ENCODE assay signal across 1 cellular context in genomic region chr1:145849356-145850165, GRCh38.
A peak's percentile ranks its signal among the peaks of the same experiment; 100 is the strongest.
TF ChIP-seq lines count a peak whose summit lies in the region.

No MANE protein-coding gene starts in this region.

TF ChIP-seq in K562, 482 proteins besides CTCF, POLR2A, EP300 and RAD21:
- TF ChIP-seq RBFOX2 (IDR thresholded peaks at IDR 0.05; ENCODE audit: low read depth, low read length) (peak; percentile 21; the same call in 1 of the 2 replicates), JUND (IDR thresholded peaks at IDR 0.05; ENCODE audit: borderline replicate concordance, low read depth, low read length) (no peak), JUND (tag; IDR thresholded peaks at IDR 0.05; ENCODE audit: borderline replicate concordance, low read depth, low read length) (no peak), ZNF740 (CRISPR knock-in tag; IDR thresholded peaks at IDR 0.05) (no peak), ZNF740 (tag; IDR thresholded peaks at IDR 0.05) (0 out of 4 replicates have a peak, but pooled peaks of 1 of the 2 experiments have one; percentile 27), ZNF589 (CRISPR knock-in tag; IDR thresholded peaks at IDR 0.05; ENCODE audit: low read depth) (no peak), CTCFL (IDR thresholded peaks at IDR 0.05; ENCODE audit: borderline replicate concordance, insufficient read depth, low read depth, low read length, poor library complexity, severe bottlenecking) (peak; percentile 64), MAZ (CRISPR knock-in tag; conservative IDR thresholded peaks at IDR 0.05 in 1 of 2, IDR thresholded peaks at IDR 0.05 in 1 of 2) (peak; percentile 88 to 97), NFIC (IDR thresholded peaks at IDR 0.05) (peak; percentile 29; the same call in 1 of the 2 replicates), DIDO1 (tag; IDR thresholded peaks at IDR 0.05; ENCODE audit: low read depth) (no peak), ZBTB7A (IDR thresholded peaks at IDR 0.05; ENCODE audit: borderline replicate concordance, control insufficient read depth, low read depth, low read length) (peak; percentile 98), POLR2G (IDR thresholded peaks at IDR 0.05; ENCODE audit: low read depth, low read length) (0 out of 2 replicates have a peak, but pooled peaks have one; percentile 14), ID3 (CRISPR knock-in tag; IDR thresholded peaks at IDR 0.05) (no peak), ID3 (tag; IDR thresholded peaks at IDR 0.05) (no peak), VEZF1 (CRISPR knock-in tag; IDR thresholded peaks at IDR 0.05) (peak; percentile 94)
